In genomic region chr5:178332096-178332780, GRCh38 we compare ENCODE assay signal across 17 cellular contexts.
DNase-seq lines count a peak whose midpoint lies in the region; ATAC-seq and TF ChIP-seq lines count a peak whose summit lies in the region.
"Had no signal": no experiment of that assay in that cellular context is flagged by ENCODE, and none has a peak within 500 bp of the region (broad histone marks: within the 10 kb centered on the region; RNA-seq: fewer than 3 reads in every experiment).

No MANE protein-coding gene starts in this region.

- H3K79me2 ChIP-seq in PC-3 (ENCODE audit: low read length) = no peaks in the 10 kb centered on the region

- no peak overlapping the region for H3K4me3 Mint-ChIP-seq in mesothelial cell of epicardium
- H3K4me3 Mint-ChIP-seq: activated naive CD4-positive, alpha-beta T cell treated with anti-CD3 and anti-CD28 coated beads for 36 hours; T-helper 1 cell treated with Interleukin-12 subunit alpha and Interleukin-12 subunit beta and Interleukin-4 antibody, amounts not matched to agents 30 μg/mL and 1 μg/mL, for 36 hours had no signal

- no peak for TF ChIP-seq POLR2A in esophagus squamous epithelium (IDR thresholded peaks at IDR 0.05)

- H3K36me3 ChIP-seq in PC-3 (ENCODE audit: low read depth, low read length) = no peaks in the 10 kb centered on the region
- H3K36me3 ChIP-seq in esophagus squamous epithelium = no peaks in the 10 kb centered on the region
- H3K36me3 ChIP-seq: BE2C had no signal

- CTCF ChIA-PET in PC-3 (lab: Charles Lee) = no interaction called here

- H3K27ac ChIP-seq in PC-3 (ENCODE audit: low read length) = no peak overlapping the region
- peak overlapping the region; percentile 19 to 76 (median 50) for H3K27ac ChIP-seq in esophagus squamous epithelium
- H3K27ac ChIP-seq in temporal lobe (ENCODE audit: low read depth, low read length) = peak overlapping the region; percentile 93

- no peaks in the 10 kb centered on the region for H3K36me3 Mint-ChIP-seq in mesothelial cell of epicardium

- no peaks in the 10 kb centered on the region for H3K27me3 Mint-ChIP-seq in mesothelial cell of epicardium (ENCODE audit: low read depth)

- H3F3A ChIP-seq in PC-3 (ENCODE audit: low read length, unreplicated experiment) = no peaks in the 10 kb centered on the region

- H3K4me3 ChIP-seq in PC-3 (ENCODE audit: low read length) (no peak overlapping the region), esophagus squamous epithelium (no peak overlapping the region)

- peak overlapping the region; percentile 88 for H3K27ac Mint-ChIP-seq in mesothelial cell of epicardium
- H3K27ac Mint-ChIP-seq: activated naive CD4-positive, alpha-beta T cell treated with anti-CD3 and anti-CD28 coated beads for 36 hours; T-helper 1 cell treated with Interleukin-12 subunit alpha and Interleukin-12 subunit beta and Interleukin-4 antibody, amounts not matched to agents 30 μg/mL and 1 μg/mL, for 36 hours had no signal

- peaks cover 48% of the 10 kb centered on the region for H3K4me1 Mint-ChIP-seq in mesothelial cell of epicardium

- H3K9me2 ChIP-seq in PC-3 (replicated peaks; ENCODE audit: low read length) = no peaks in the 10 kb centered on the region

- no peak for ATAC-seq in PC-3
- no peak for ATAC-seq in GM18870 (IDR thresholded peaks at IDR 0.05; ENCODE audit: unreplicated experiment)
- ATAC-seq: activated CD4-positive, CD25-positive, alpha-beta regulatory T cell treated with anti-CD3 and anti-CD28 coated beads, Interleukin-2, amount 50 U/mL, for 24 hours had no signal

- H3K27me3 ChIP-seq in PC-3 (ENCODE audit: low read length) = peaks cover 23% of the 10 kb centered on the region
- H3K27me3 ChIP-seq in esophagus squamous epithelium = peaks cover 0 to 52% (median 0%) of the 10 kb centered on the region in 4 donors
- H3K27me3 ChIP-seq: BE2C had no signal

- 42 to 46% methylated on average over 8 to 11 of the region's 12 CpGs for WGBS in esophagus squamous epithelium, 2 donors

- peaks cover 12% of the 10 kb centered on the region; the same call in 1 of the 2 replicates for H3K4me1 ChIP-seq in PC-3 (ENCODE audit: insufficient read depth, low read length)
- peaks cover 13 to 39% (median 18%) of the 10 kb centered on the region in 3 donors for H3K4me1 ChIP-seq in esophagus squamous epithelium

- H3K4me2 ChIP-seq in PC-3 (ENCODE audit: low read length) = peak overlapping the region; percentile 44; the same call in 1 of the 2 replicates

- POLR2A ChIA-PET in PC-3 (lab: Charles Lee; ENCODE audit: unreplicated experiment) = no interaction called here

- H3K9me3 ChIP-seq in PC-3 (ENCODE audit: low read length) (no peaks in the 10 kb centered on the region), esophagus squamous epithelium (no peaks in the 10 kb centered on the region)
- H3K9me3 ChIP-seq: BE2C had no signal

- intact Hi-C loops in PC-3 (cut with micrococcal nuclease) (no loop called here), esophagus squamous epithelium (cut with DNase I) (no loop called here)

- no peaks in the 10 kb centered on the region for H3K9me3 Mint-ChIP-seq in mesothelial cell of epicardium
- H3K9me3 Mint-ChIP-seq: activated naive CD4-positive, alpha-beta T cell treated with anti-CD3 and anti-CD28 coated beads for 36 hours; T-helper 1 cell treated with Interleukin-12 subunit alpha and Interleukin-12 subunit beta and Interleukin-4 antibody, amounts not matched to agents 30 μg/mL and 1 μg/mL, for 36 hours had no signal

- no peak overlapping the region for H2AFZ ChIP-seq in PC-3 (ENCODE audit: low read length)

- no TSS peak for BruUV-seq in PC-3 (replicated peaks; lab: Mats Ljungman, UMichigan)

- no peaks in the 10 kb centered on the region for H4K20me1 ChIP-seq in PC-3 (ENCODE audit: low read length)

- H3K9ac ChIP-seq in PC-3 (ENCODE audit: low read length) = no peak overlapping the region

- TF ChIP-seq CTCF in PC-3 (conservative IDR thresholded peaks at IDR 0.05; ENCODE audit: low read depth, low read length) = no peak
- no peak for TF ChIP-seq CTCF in esophagus squamous epithelium (IDR thresholded peaks at IDR 0.05)
- no peak for TF ChIP-seq CTCF in mesothelial cell of epicardium (IDR thresholded peaks at IDR 0.05; ENCODE audit: unreplicated experiment)

- DNase-seq in PC-3 = no peak
- no peak for DNase-seq in esophagus squamous epithelium (lab: John Stamatoyannopoulos, UW)
- DNase-seq in mesothelial cell of epicardium (ENCODE audit: low spot score in 2 of 2, unreplicated experiment in 2 of 2) = no peak
- no peak for DNase-seq in SKM-1 (lab: John Stamatoyannopoulos, UW; ENCODE audit: unreplicated experiment)
- no peak for DNase-seq in cerebellar nuclear complex (lab: John Stamatoyannopoulos, UW)
- DNase-seq in OCI-M1 (lab: John Stamatoyannopoulos, UW) = no peak
- DNase-seq: activated CD8-positive, alpha-beta memory T cell treated with anti-CD3 and anti-CD28 coated beads, Interleukin-2, amount 50 U/mL, for 48 hours; activated naive CD4-positive, alpha-beta T cell treated with anti-CD3 and anti-CD28 coated beads for 36 hours; MM.1S; NCI-H2081; NCI-H526 treated with DMSO at 0.1 percent for 48 hours; stimulated activated CD4-positive, alpha-beta T cell treated with anti-CD3 and anti-CD28 coated beads, Interleukin-4, amount 100 ng/mL, for 1 hour had no signal
